9 cellular contexts compared by ENCODE assay signal in genomic region chr2:19358242-19359020, GRCh38. TPM values are rescaled to one million over a fixed set of nuclear protein-coding genes. Genes with fewer than 3 reads are reported as not detected.
DNase-seq lines count a peak whose midpoint lies in the region; ATAC-seq and TF ChIP-seq lines count a peak whose summit lies in the region.
"Had no signal": no experiment of that assay in that cellular context is flagged by ENCODE, and none has a peak within 500 bp of the region (broad histone marks: within the 10 kb centered on the region; RNA-seq: fewer than 3 reads in every experiment).

Gene OSR1, minus strand, starts transcription at chr2:19358623. Its CDS starts 4,818 bp downstream, at chr2:19353805.

- intact Hi-C loops in breast epithelium (cut with DNase I; ENCODE audit: low total_unique reads), result no loop called here

- ATAC-seq in HG03342 (IDR thresholded peaks at IDR 0.05; ENCODE audit: unreplicated experiment), result no peak
- ATAC-seq in HG03520 (IDR thresholded peaks at IDR 0.05; ENCODE audit: unreplicated experiment), result no peak

- no peaks in the 10 kb centered on the region for H3K4me1 ChIP-seq in breast epithelium
- peaks cover 0 to 72% (median 62%) of the 10 kb centered on the region in 5 donors for H3K4me1 ChIP-seq in subcutaneous abdominal adipose tissue (ENCODE audit: control insufficient read depth in 5 of 5, insufficient read depth in 5 of 5, low read length in 5 of 5)

- TF ChIP-seq CTCF in GM20000 (IDR thresholded peaks at IDR 0.05; ENCODE audit: extremely low read depth, missing control alignments) (no peak), breast epithelium (IDR thresholded peaks at IDR 0.05) (no peak)

- H3K27ac ChIP-seq in breast epithelium, result peak within 1 kb of the TSS; percentile 74 to 92
- peak within 1 kb of the TSS; percentile 30 for H3K27ac ChIP-seq in subcutaneous abdominal adipose tissue (ENCODE audit: low read depth, low read length)

- DNase-seq in GM20000 (ENCODE audit: low spot score) (peak; percentile 28), NCI-H510A (lab: John Stamatoyannopoulos, UW) (peak; percentile 67), breast epithelium (ENCODE audit: low spot score in 2 of 2) (peak in 1 of 2 donors; percentile 61), kidney tubule cell (ENCODE audit: low spot score) (peak; percentile 58), COR-L47 (lab: John Stamatoyannopoulos, UW) (no peak)

- peak within 1 kb of the TSS; percentile 38 to 70 (median 56) for H3K9ac ChIP-seq in subcutaneous abdominal adipose tissue (ENCODE audit: low read length in 5 of 5)

- no peak for TF ChIP-seq POLR2A in breast epithelium (IDR thresholded peaks at IDR 0.05)

- H3K4me3 ChIP-seq in breast epithelium (peak within 1 kb of the TSS; percentile 59 to 80 (median 71)), subcutaneous abdominal adipose tissue (ENCODE audit: low read depth in 1 of 5, low read length in 5 of 5) (peak within 1 kb of the TSS; percentile 65 to 85 (median 80))

- H3K9me3 ChIP-seq in breast epithelium (no peaks in the 10 kb centered on the region), subcutaneous abdominal adipose tissue (ENCODE audit: control insufficient read depth in 5 of 5, low read length in 5 of 5) (no peaks in the 10 kb centered on the region)

- H3K27me3 ChIP-seq in breast epithelium (peaks cover 0 to 31% of the 10 kb centered on the region in 2 donors), subcutaneous abdominal adipose tissue (ENCODE audit: control insufficient read depth in 5 of 5, insufficient read depth in 4 of 5, low read length in 5 of 5) (peaks cover 25 to 60% (median 54%) of the 10 kb centered on the region in 5 donors)

- H3K36me3 ChIP-seq in breast epithelium (no peaks in the 10 kb centered on the region), subcutaneous abdominal adipose tissue (ENCODE audit: control insufficient read depth in 5 of 5, insufficient read depth in 5 of 5, low read length in 5 of 5) (no peaks in the 10 kb centered on the region)

RNA-seq across cellular contexts. Expression of gene OSR1, which starts in this region (rescaled TPM):
- total RNA-seq in breast epithelium, result 10 to 100 TPM; 18.7 to 40.0 (median 34.1) TPM
- total RNA-seq: T-helper 2 cell treated with Interferon-gamma antibody and Interleukin-4, amounts not matched to agents 100 ng/mL and 5 ng/mL, for 36 hours had no signal
